ENCODE assay signal across 1 cellular context in genomic region chr16:719815-720506, GRCh38.
A peak's percentile ranks its signal among the peaks of the same experiment; 100 is the strongest.
TF ChIP-seq lines count a peak whose summit lies in the region.

No MANE protein-coding gene starts in this region.

TF ChIP-seq in HepG2, 621 proteins besides CTCF, POLR2A, EP300 and RAD21 (continues in another document):
- TF ChIP-seq MED13 (CRISPR knock-in tag; IDR thresholded peaks at IDR 0.05) (0 out of 2 replicates have a peak, but pooled peaks have one; percentile 6), AKAP8 (CRISPR knock-in tag; IDR thresholded peaks at IDR 0.05) (peak; percentile 34; the same call in 1 of the 2 replicates), ZBTB44 (CRISPR knock-in tag; IDR thresholded peaks at IDR 0.05) (no peak), ZFX (CRISPR knock-in tag; IDR thresholded peaks at IDR 0.05; ENCODE audit: low read depth) (no peak), FOXA1 (IDR thresholded peaks at IDR 0.05) (no peak), FOXA1 (CRISPR knock-in tag; IDR thresholded peaks at IDR 0.05) (peak; percentile 60), XRCC5 (optimal IDR thresholded peaks at IDR 0.05; ENCODE audit: low read length) (peak; percentile 17), AGO1 (IDR thresholded peaks at IDR 0.05; ENCODE audit: low read depth, low read length, poor library complexity, severe bottlenecking) (peak; percentile 5), ZNF264 (CRISPR knock-in tag; IDR thresholded peaks at IDR 0.05) (no peak), CHCHD3 (CRISPR knock-in tag; IDR thresholded peaks at IDR 0.05) (no peak), NONO (IDR thresholded peaks at IDR 0.05) (no peak), NONO (CRISPR knock-in tag; conservative IDR thresholded peaks at IDR 0.05) (peak; percentile 5; the same call in 1 of the 2 replicates), ZNF253 (CRISPR knock-in tag; IDR thresholded peaks at IDR 0.05; ENCODE audit: borderline replicate concordance) (0 out of 2 replicates have a peak, but pooled peaks have one; percentile 53), REPIN1 (CRISPR knock-in tag; IDR thresholded peaks at IDR 0.05; ENCODE audit: borderline replicate concordance, low read depth) (0 out of 2 replicates have a peak, but pooled peaks have one; percentile 32), ZNF350 (CRISPR knock-in tag; IDR thresholded peaks at IDR 0.05; ENCODE audit: borderline replicate concordance, low read depth) (peak; percentile 34; the same call in 1 of the 2 replicates), SMAD3 (CRISPR knock-in tag; IDR thresholded peaks at IDR 0.05) (no peak), ATF1 (CRISPR knock-in tag; IDR thresholded peaks at IDR 0.05) (no peak), ZBTB38 (CRISPR knock-in tag; IDR thresholded peaks at IDR 0.05) (peak; percentile 23; the same call in 1 of the 2 replicates), GABPA (IDR thresholded peaks at IDR 0.05; ENCODE audit: low read depth, low read length) (no peak), GABPA (CRISPR knock-in tag; IDR thresholded peaks at IDR 0.05; ENCODE audit: low read depth) (0 out of 2 replicates have a peak, but pooled peaks have one; percentile 5), MED1 (CRISPR knock-in tag; IDR thresholded peaks at IDR 0.05) (0 out of 2 replicates have a peak, but pooled peaks have one; percentile 27), ZNF572 (CRISPR knock-in tag; IDR thresholded peaks at IDR 0.05) (0 out of 2 replicates have a peak, but pooled peaks have one; percentile 39), PRDM10 (CRISPR knock-in tag; IDR thresholded peaks at IDR 0.05; ENCODE audit: low read depth) (peak; percentile 66), ZNF616 (CRISPR knock-in tag; IDR thresholded peaks at IDR 0.05; ENCODE audit: low read depth) (0 out of 2 replicates have a peak, but pooled peaks have one; percentile 10), MEIS1 (CRISPR knock-in tag; IDR thresholded peaks at IDR 0.05; ENCODE audit: borderline replicate concordance) (0 out of 2 replicates have a peak, but pooled peaks have one; percentile 1), PHF20 (CRISPR knock-in tag; IDR thresholded peaks at IDR 0.05) (no peak; the same call in 1 of the 2 replicates), MAX (IDR thresholded peaks at IDR 0.05) (0 out of 2 replicates have a peak, but pooled peaks have one; percentile 39), ZNF121 (CRISPR knock-in tag; IDR thresholded peaks at IDR 0.05) (peak; percentile 61; the same call in 1 of the 2 replicates), ZNF251 (CRISPR knock-in tag; IDR thresholded peaks at IDR 0.05) (no peak), RARA (CRISPR knock-in tag; IDR thresholded peaks at IDR 0.05) (peak; percentile 22; the same call in 1 of the 2 replicates), DRAP1 (CRISPR knock-in tag; IDR thresholded peaks at IDR 0.05) (peak; percentile 5; the same call in 1 of the 2 replicates), TBX2 (CRISPR knock-in tag; IDR thresholded peaks at IDR 0.05; ENCODE audit: borderline replicate concordance) (no peak), ZNF558 (CRISPR knock-in tag; IDR thresholded peaks at IDR 0.05; ENCODE audit: borderline replicate concordance) (0 out of 2 replicates have a peak, but pooled peaks have one; percentile 34), IKZF5 (CRISPR knock-in tag; IDR thresholded peaks at IDR 0.05) (0 out of 2 replicates have a peak, but pooled peaks have one; percentile 2), ZNF468 (CRISPR knock-in tag; IDR thresholded peaks at IDR 0.05) (0 out of 2 replicates have a peak, but pooled peaks have one; percentile 20), SAP130 (CRISPR knock-in tag; IDR thresholded peaks at IDR 0.05; ENCODE audit: low read depth) (0 out of 2 replicates have a peak, but pooled peaks have one; percentile 28)
- TF ChIP-seq, protein P1, sequence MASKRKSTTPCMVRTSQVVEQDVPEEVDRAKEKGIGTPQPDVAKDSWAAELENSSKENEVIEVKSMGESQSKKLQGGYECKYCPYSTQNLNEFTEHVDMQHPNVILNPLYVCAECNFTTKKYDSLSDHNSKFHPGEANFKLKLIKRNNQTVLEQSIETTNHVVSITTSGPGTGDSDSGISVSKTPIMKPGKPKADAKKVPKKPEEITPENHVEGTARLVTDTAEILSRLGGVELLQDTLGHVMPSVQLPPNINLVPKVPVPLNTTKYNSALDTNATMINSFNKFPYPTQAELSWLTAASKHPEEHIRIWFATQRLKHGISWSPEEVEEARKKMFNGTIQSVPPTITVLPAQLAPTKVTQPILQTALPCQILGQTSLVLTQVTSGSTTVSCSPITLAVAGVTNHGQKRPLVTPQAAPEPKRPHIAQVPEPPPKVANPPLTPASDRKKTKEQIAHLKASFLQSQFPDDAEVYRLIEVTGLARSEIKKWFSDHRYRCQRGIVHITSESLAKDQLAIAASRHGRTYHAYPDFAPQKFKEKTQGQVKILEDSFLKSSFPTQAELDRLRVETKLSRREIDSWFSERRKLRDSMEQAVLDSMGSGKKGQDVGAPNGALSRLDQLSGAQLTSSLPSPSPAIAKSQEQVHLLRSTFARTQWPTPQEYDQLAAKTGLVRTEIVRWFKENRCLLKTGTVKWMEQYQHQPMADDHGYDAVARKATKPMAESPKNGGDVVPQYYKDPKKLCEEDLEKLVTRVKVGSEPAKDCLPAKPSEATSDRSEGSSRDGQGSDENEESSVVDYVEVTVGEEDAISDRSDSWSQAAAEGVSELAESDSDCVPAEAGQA (IDR thresholded peaks at IDR 0.05; ENCODE audit: low read depth), result no peak
- TF ChIP-seq, protein P1 (CRISPR knock-in tag; IDR thresholded peaks at IDR 0.05; ENCODE audit: borderline replicate concordance), result 0 out of 2 replicates have a peak, but pooled peaks have one; percentile 11
- TF ChIP-seq, protein P2, sequence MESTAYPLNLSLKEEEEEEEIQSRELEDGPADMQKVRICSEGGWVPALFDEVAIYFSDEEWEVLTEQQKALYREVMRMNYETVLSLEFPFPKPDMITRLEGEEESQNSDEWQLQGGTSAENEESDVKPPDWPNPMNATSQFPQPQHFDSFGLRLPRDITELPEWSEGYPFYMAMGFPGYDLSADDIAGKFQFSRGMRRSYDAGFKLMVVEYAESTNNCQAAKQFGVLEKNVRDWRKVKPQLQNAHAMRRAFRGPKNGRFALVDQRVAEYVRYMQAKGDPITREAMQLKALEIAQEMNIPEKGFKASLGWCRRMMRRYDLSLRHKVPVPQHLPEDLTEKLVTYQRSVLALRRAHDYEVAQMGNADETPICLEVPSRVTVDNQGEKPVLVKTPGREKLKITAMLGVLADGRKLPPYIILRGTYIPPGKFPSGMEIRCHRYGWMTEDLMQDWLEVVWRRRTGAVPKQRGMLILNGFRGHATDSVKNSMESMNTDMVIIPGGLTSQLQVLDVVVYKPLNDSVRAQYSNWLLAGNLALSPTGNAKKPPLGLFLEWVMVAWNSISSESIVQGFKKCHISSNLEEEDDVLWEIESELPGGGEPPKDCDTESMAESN (CRISPR knock-in tag; conservative IDR thresholded peaks at IDR 0.05), result 0 out of 2 replicates have a peak, but pooled peaks have one; percentile 44
- TF ChIP-seq, protein P3, sequence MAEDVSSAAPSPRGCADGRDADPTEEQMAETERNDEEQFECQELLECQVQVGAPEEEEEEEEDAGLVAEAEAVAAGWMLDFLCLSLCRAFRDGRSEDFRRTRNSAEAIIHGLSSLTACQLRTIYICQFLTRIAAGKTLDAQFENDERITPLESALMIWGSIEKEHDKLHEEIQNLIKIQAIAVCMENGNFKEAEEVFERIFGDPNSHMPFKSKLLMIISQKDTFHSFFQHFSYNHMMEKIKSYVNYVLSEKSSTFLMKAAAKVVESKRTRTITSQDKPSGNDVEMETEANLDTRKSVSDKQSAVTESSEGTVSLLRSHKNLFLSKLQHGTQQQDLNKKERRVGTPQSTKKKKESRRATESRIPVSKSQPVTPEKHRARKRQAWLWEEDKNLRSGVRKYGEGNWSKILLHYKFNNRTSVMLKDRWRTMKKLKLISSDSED (CRISPR knock-in tag; IDR thresholded peaks at IDR 0.05), result 0 out of 2 replicates have a peak, but pooled peaks have one; percentile 40
- TF ChIP-seq, protein P4, sequence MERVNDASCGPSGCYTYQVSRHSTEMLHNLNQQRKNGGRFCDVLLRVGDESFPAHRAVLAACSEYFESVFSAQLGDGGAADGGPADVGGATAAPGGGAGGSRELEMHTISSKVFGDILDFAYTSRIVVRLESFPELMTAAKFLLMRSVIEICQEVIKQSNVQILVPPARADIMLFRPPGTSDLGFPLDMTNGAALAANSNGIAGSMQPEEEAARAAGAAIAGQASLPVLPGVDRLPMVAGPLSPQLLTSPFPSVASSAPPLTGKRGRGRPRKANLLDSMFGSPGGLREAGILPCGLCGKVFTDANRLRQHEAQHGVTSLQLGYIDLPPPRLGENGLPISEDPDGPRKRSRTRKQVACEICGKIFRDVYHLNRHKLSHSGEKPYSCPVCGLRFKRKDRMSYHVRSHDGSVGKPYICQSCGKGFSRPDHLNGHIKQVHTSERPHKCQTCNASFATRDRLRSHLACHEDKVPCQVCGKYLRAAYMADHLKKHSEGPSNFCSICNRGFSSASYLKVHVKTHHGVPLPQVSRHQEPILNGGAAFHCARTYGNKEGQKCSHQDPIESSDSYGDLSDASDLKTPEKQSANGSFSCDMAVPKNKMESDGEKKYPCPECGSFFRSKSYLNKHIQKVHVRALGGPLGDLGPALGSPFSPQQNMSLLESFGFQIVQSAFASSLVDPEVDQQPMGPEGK (CRISPR knock-in tag; IDR thresholded peaks at IDR 0.05), result peak; percentile 97
